ENCODE assay signal across 8 cellular contexts in genomic region chr12:102958073-102958829, GRCh38. TPM values are rescaled to one million over a fixed set of nuclear protein-coding genes. Genes with fewer than 3 reads are reported as not detected.
A peak's percentile ranks its signal among the peaks of the same experiment; 100 is the strongest.
DNase-seq lines count a peak whose midpoint lies in the region; ATAC-seq, FAIRE-seq and TF ChIP-seq lines count a peak whose summit lies in the region.

No MANE protein-coding gene starts in this region.

- ATAC-seq in GM19397 (IDR thresholded peaks at IDR 0.05; ENCODE audit: unreplicated experiment) (peak; percentile 72), lower lobe of right lung (peak in 1 of 2 donors; percentile 13)

- H3K27me3 ChIP-seq in HUES48 (ENCODE audit: control insufficient read depth, insufficient read depth, low read length) (peaks cover 98% of the 10 kb centered on the region), lower lobe of right lung (ENCODE audit: low read depth) (peaks cover 94% of the 10 kb centered on the region)

- intact Hi-C loops in lower lobe of right lung (cut with DNase I), result no loop called here

- peak overlapping the region; percentile 63 for H3K4me3 ChIP-seq in HUES48 (ENCODE audit: low read depth, low read length)
- H3K4me3 ChIP-seq in lower lobe of right lung, result peak overlapping the region; percentile 44

- no peak for FAIRE-seq in urothelium cell line (lab: Jason Lieb, UNC)

- H3K36me3 ChIP-seq in HUES48 (ENCODE audit: control insufficient read depth, insufficient read depth, low read length), result no peaks in the 10 kb centered on the region
- no peaks in the 10 kb centered on the region for H3K36me3 ChIP-seq in lower lobe of right lung

- H3K27ac Mint-ChIP-seq in brain, result peak overlapping the region; percentile 85 to 100 (median 96)

- no peak overlapping the region for H3K27ac ChIP-seq in HUES48 (ENCODE audit: low read depth, low read length)
- H3K27ac ChIP-seq in lower lobe of right lung, result no peak overlapping the region

- peaks cover 4% of the 10 kb centered on the region for H3K36me3 Mint-ChIP-seq in brain

- H3K9me3 ChIP-seq in HUES48 (ENCODE audit: control insufficient read depth, insufficient read depth, low read length) (no peaks in the 10 kb centered on the region), lower lobe of right lung (no peaks in the 10 kb centered on the region)

- no peak overlapping the region for H3K9ac ChIP-seq in HUES48 (ENCODE audit: low read depth, low read length)

- peak overlapping the region; percentile 85 to 100 (median 95) for H3K4me3 Mint-ChIP-seq in brain

- H3K4me1 ChIP-seq in HUES48 (ENCODE audit: control insufficient read depth, insufficient read depth, low read length) (peaks cover 33% of the 10 kb centered on the region), lower lobe of right lung (peaks cover 12% of the 10 kb centered on the region)

- peaks cover 54% of the 10 kb centered on the region for H3K27me3 Mint-ChIP-seq in brain

- TF ChIP-seq CTCF in brain (conservative IDR thresholded peaks at IDR 0.05), result no peak
- TF ChIP-seq CTCF in lower lobe of right lung (IDR thresholded peaks at IDR 0.05), result no peak

- peaks cover 77% of the 10 kb centered on the region for H3K4me1 Mint-ChIP-seq in brain

- DNase-seq in EH (ENCODE audit: low read depth), result peak; percentile 49
- DNase-seq in lower lobe of right lung, result no peak
- no peak for DNase-seq in NCI-H2081 treated with DMSO at 0.1 percent for 48 hours (lab: John Stamatoyannopoulos, UW)
- DNase-seq in NAMALWA (ENCODE audit: low spot score), result no peak
- no peak for DNase-seq in urothelium cell line (ENCODE audit: low spot score)

- peaks cover 0 to 13% (median 6%) of the 10 kb centered on the region in 5 experiments for H3K9me3 Mint-ChIP-seq in brain

RNA-seq across cellular contexts. Expression of gene ASCL1, which starts 0.8 kb away (rescaled TPM):
- 368 TPM for polyA plus RNA-seq in brain (ENCODE audit: insufficient read depth, low read depth, low replicate concordance)
- 0.15 TPM for total RNA-seq in lower lobe of right lung

RNA-seq across cellular contexts. Expression of gene PAH, which starts 41.2 kb away (rescaled TPM):
- 1.6 TPM for polyA plus RNA-seq in brain (ENCODE audit: insufficient read depth, low read depth, low replicate concordance)
- total RNA-seq in lower lobe of right lung, result not detected
